ENCODE assay signal across 34 cellular contexts in the genomic region with DNA sequence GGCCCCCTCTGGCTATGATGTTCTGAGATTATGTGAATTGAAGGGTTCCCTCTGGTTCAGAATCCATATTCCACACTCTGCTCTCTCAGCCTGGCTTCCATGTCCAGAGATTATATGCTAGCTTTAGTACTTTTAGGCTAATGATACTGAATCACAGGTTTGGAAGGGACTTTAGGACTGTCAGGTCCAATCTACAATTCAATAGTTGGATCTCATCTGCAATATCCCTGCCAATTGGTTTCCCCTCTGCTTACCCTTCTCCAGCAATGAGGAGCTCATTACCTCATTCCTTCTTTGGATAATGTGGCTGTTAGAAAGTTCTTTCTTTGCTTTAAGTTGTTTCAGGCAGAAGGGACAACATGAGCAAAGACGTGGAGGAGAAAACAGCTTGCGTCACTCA.
"Had no signal": no experiment of that assay in that cellular context is flagged by ENCODE, and none has a peak within 500 bp of the region (broad histone marks: within the 10 kb centered on the region; RNA-seq: fewer than 3 reads in every experiment).

No MANE protein-coding gene starts in this region.

- DNase-seq: activated B cell treated with CpG ODN at 0.5 μM for 24 hours; activated CD4-positive, alpha-beta memory T cell treated with anti-CD3 and anti-CD28 coated beads for 36 hours; activated CD4-positive, alpha-beta T cell treated with anti-CD3 and anti-CD28 coated beads for 4 hours; activated CD4-positive, alpha-beta T cell treated with anti-CD3 and anti-CD28 coated beads, Interleukin-2, amount 10 ng/mL, durations not matched to agents 24 days and 14 days; activated CD4-positive, alpha-beta T cell treated with anti-CD3 and anti-CD28 coated beads, Interleukin-2, amount 50 U/mL, for 1 hour; activated CD4-positive, alpha-beta T cell treated with anti-CD3 and anti-CD28 coated beads, Interleukin-2, amount 50 U/mL, for 4 hours; activated CD4-positive, CD25-positive, alpha-beta regulatory T cell treated with anti-CD3 and anti-CD28 coated beads, Interleukin-2, amount 50 U/mL, for 72 hours; activated CD8-positive, alpha-beta memory T cell treated with anti-CD3 and anti-CD28 coated beads, Interleukin-2, amount 50 U/mL, for 4 hours; activated CD8-positive, alpha-beta T cell treated with anti-CD3 and anti-CD28 coated beads for 36 hours; activated effector memory CD4-positive, alpha-beta T cell treated with anti-CD3 and anti-CD28 coated beads, Interleukin-2, amount 50 U/mL, for 16 hours; activated gamma-delta T cell treated with Interleukin-2 at 50 U/mL for 16 hours; activated naive CD4-positive, alpha-beta T cell; activated naive CD4-positive, alpha-beta T cell treated with anti-CD3 and anti-CD28 coated beads for 36 hours; activated naive CD4-positive, alpha-beta T cell treated with anti-CD3 and anti-CD28 coated beads, Interleukin-2, amount 50 U/mL, for 16 hours; activated naive CD8-positive, alpha-beta T cell treated with anti-CD3 and anti-CD28 coated beads for 36 hours; activated T-cell treated with anti-CD3 and anti-CD28 coated beads for 4 hours; activated T-cell treated with anti-CD3 and anti-CD28 coated beads, Interleukin-2, amount 50 U/mL, for 1 hour; activated T-cell treated with anti-CD3 and anti-CD28 coated beads, Interleukin-2, amount 50 U/mL, for 4 hours; activated T-cell treated with anti-CD3 and anti-CD28 coated beads, Interleukin-2, amount 50 U/mL, for 72 hours; adrenal gland; amniotic stem cell; aorta; body of pancreas; brain microvascular endothelial cell; central memory CD4-positive, alpha-beta T cell; T-helper 1 cell; T-helper 2 cell; T-helper 9 cell had no signal

- H3K4me1 ChIP-seq: adrenal gland, body of pancreas, breast epithelium had no signal

- H3K27me3 ChIP-seq: adrenal gland, body of pancreas, brain microvascular endothelial cell, breast epithelium had no signal

- H3K27ac ChIP-seq: adrenal gland, body of pancreas, brain microvascular endothelial cell, breast epithelium, VCaP had no signal

- FAIRE-seq: astrocyte, TTC549 had no signal

- H3K9me3 ChIP-seq: adrenal gland, body of pancreas, breast epithelium had no signal

- H3K4me3 ChIP-seq: adrenal gland, body of pancreas, breast epithelium had no signal

- ATAC-seq: activated CD8-positive, alpha-beta T cell treated with anti-CD3 and anti-CD28 coated beads for 36 hours; activated naive CD4-positive, alpha-beta T cell treated with anti-CD3 and anti-CD28 coated beads, Interleukin-2, amount 50 U/mL, for 72 hours; activated T-cell treated with anti-CD3 and anti-CD28 coated beads, Interleukin-2, amount 50 U/mL, for 4 hours; activated T-cell treated with anti-CD3 and anti-CD28 coated beads, Interleukin-2, amount 50 U/mL, for 72 hours; activated T-helper 17 cell treated with anti-CD3 and anti-CD28 coated beads, Interleukin-2, amount 50 U/mL, for 72 hours; body of pancreas had no signal

- H3K36me3 ChIP-seq: adrenal gland, brain microvascular endothelial cell, breast epithelium had no signal
